25 cellular contexts compared by ENCODE assay signal in genomic region chr6:157604816-157605215, GRCh38.
DNase-seq lines count a peak whose midpoint lies in the region; ATAC-seq and TF ChIP-seq lines count a peak whose summit lies in the region.
"Had no signal": no experiment of that assay in that cellular context is flagged by ENCODE, and none has a peak within 500 bp of the region (broad histone marks: within the 10 kb centered on the region; RNA-seq: fewer than 3 reads in every experiment).

No MANE protein-coding gene starts in this region.

- CTCF ChIA-PET in CD8-positive, alpha-beta T cell (lab: Charles Lee) = interaction anchor here (1.3 kb wide), 1 partner anchor 290 kb away, joined by 4 read pairs; no protein-coding TSS in a partner anchor

- POLR2A ChIA-PET in CD8-positive, alpha-beta T cell (lab: Charles Lee) = no interaction called here

- H3K36me3 ChIP-seq in esophagus squamous epithelium = no peaks in the 10 kb centered on the region
- H3K36me3 ChIP-seq in CD8-positive, alpha-beta T cell (ENCODE audit: insufficient read depth, low read length) = no peaks in the 10 kb centered on the region
- H3K36me3 ChIP-seq: SJSA1 had no signal

- TF ChIP-seq CTCF in HFFc6 (IDR thresholded peaks at IDR 0.05) (no peak), esophagus squamous epithelium (IDR thresholded peaks at IDR 0.05) (no peak)
- no peak for TF ChIP-seq CTCF in CD8-positive, alpha-beta T cell (IDR thresholded peaks at IDR 0.05)

- H3K4me1 ChIP-seq in esophagus squamous epithelium = no peaks in the 10 kb centered on the region
- no peaks in the 10 kb centered on the region for H3K4me1 ChIP-seq in CD8-positive, alpha-beta T cell (ENCODE audit: insufficient read depth, low read length)
- H3K4me1 ChIP-seq: Caco-2 had no signal

- H3K4me3 Mint-ChIP-seq in HFFc6 = no peak overlapping the region
- no peak overlapping the region for H3K4me3 Mint-ChIP-seq in stimulated activated memory B cell treated with anti-CD40 and anti-IgM and Interleukin-4, amounts not matched to agents 10 μg/mL and 1 μg/mL and 100 μg/mL, for 72 hours
- H3K4me3 Mint-ChIP-seq in CD8-positive, alpha-beta T cell = no peak overlapping the region
- H3K4me3 Mint-ChIP-seq: CD4-positive, alpha-beta memory T cell; H9 had no signal

- no peaks in the 10 kb centered on the region for H3K27me3 ChIP-seq in esophagus squamous epithelium
- H3K27me3 ChIP-seq in CD8-positive, alpha-beta T cell (ENCODE audit: insufficient read depth, low read length) = no peaks in the 10 kb centered on the region
- H3K27me3 ChIP-seq: SJSA1 had no signal

- peaks cover 3% of the 10 kb centered on the region; the same call in 1 of the 2 replicates for H3K27me3 Mint-ChIP-seq in HFFc6 (ENCODE audit: insufficient read depth)
- H3K27me3 Mint-ChIP-seq in stimulated activated memory B cell treated with anti-CD40 and anti-IgM and Interleukin-4, amounts not matched to agents 10 μg/mL and 1 μg/mL and 100 μg/mL, for 72 hours = no peaks in the 10 kb centered on the region
- no peaks in the 10 kb centered on the region for H3K27me3 Mint-ChIP-seq in CD8-positive, alpha-beta T cell (ENCODE audit: low read depth)
- H3K27me3 Mint-ChIP-seq: CD4-positive, alpha-beta memory T cell had no signal

- no peaks in the 10 kb centered on the region for H3K9me3 ChIP-seq in esophagus squamous epithelium
- no peaks in the 10 kb centered on the region for H3K9me3 ChIP-seq in CD8-positive, alpha-beta T cell (ENCODE audit: low read length)
- H3K9me3 ChIP-seq: Caco-2, SJSA1 had no signal

- no peak overlapping the region for H3K27ac Mint-ChIP-seq in HFFc6
- peak overlapping the region; percentile 75 for H3K27ac Mint-ChIP-seq in stimulated activated memory B cell treated with anti-CD40 and anti-IgM and Interleukin-4, amounts not matched to agents 10 μg/mL and 1 μg/mL and 100 μg/mL, for 72 hours
- no peak overlapping the region for H3K27ac Mint-ChIP-seq in CD8-positive, alpha-beta T cell
- H3K27ac Mint-ChIP-seq: CD4-positive, alpha-beta memory T cell had no signal

- ATAC-seq in stimulated activated memory B cell treated with anti-CD40 and anti-IgM and Interleukin-4, amounts not matched to agents 10 μg/mL and 1 μg/mL and 100 μg/mL, for 72 hours = no peak
- no peak for ATAC-seq in CD8-positive, alpha-beta T cell
- ATAC-seq: K562 had no signal

- no peaks in the 10 kb centered on the region for H3K4me1 Mint-ChIP-seq in HFFc6 (ENCODE audit: low read depth)
- H3K4me1 Mint-ChIP-seq in stimulated activated memory B cell treated with anti-CD40 and anti-IgM and Interleukin-4, amounts not matched to agents 10 μg/mL and 1 μg/mL and 100 μg/mL, for 72 hours = peaks cover 69% of the 10 kb centered on the region
- H3K4me1 Mint-ChIP-seq in CD8-positive, alpha-beta T cell (ENCODE audit: low read depth) = no peaks in the 10 kb centered on the region
- H3K4me1 Mint-ChIP-seq: CD4-positive, alpha-beta memory T cell had no signal

- TF ChIP-seq POLR2A in esophagus squamous epithelium (IDR thresholded peaks at IDR 0.05) = no peak

- H3K27ac ChIP-seq in esophagus squamous epithelium = no peak overlapping the region
- no peak overlapping the region for H3K27ac ChIP-seq in CD8-positive, alpha-beta T cell (ENCODE audit: low read depth, low read length)
- H3K27ac ChIP-seq: 22Rv1, SJSA1 had no signal

- no peaks in the 10 kb centered on the region for H3K36me3 Mint-ChIP-seq in HFFc6 (ENCODE audit: low read depth)
- peaks cover 34% of the 10 kb centered on the region for H3K36me3 Mint-ChIP-seq in stimulated activated memory B cell treated with anti-CD40 and anti-IgM and Interleukin-4, amounts not matched to agents 10 μg/mL and 1 μg/mL and 100 μg/mL, for 72 hours
- no peaks in the 10 kb centered on the region for H3K36me3 Mint-ChIP-seq in CD8-positive, alpha-beta T cell
- H3K36me3 Mint-ChIP-seq: CD4-positive, alpha-beta memory T cell had no signal

- 31 to 56% methylated on average over 1 to 2 of the region's 2 CpGs for WGBS in esophagus squamous epithelium, 2 donors

- intact Hi-C loops in esophagus squamous epithelium (cut with DNase I) = no loop called here
- intact Hi-C loops in CD8-positive, alpha-beta T cell (cut with DNase I, micrococcal nuclease) = no loop called here

- peak; percentile 22 for DNase-seq in AG08395 (ENCODE audit: low spot score)
- DNase-seq in HFFc6 = peak; percentile 5
- peak; percentile 48 for DNase-seq in fibroblast of peridontal ligament (ENCODE audit: extremely low read depth)
- DNase-seq in DMS153 (lab: John Stamatoyannopoulos, UW) = no peak
- DNase-seq in esophagus squamous epithelium (lab: John Stamatoyannopoulos, UW) = no peak
- DNase-seq in CD8-positive, alpha-beta T cell = no peak
- DNase-seq: AML-193; C1 segment of cervical spinal cord; Caco-2; CD4-positive, alpha-beta memory T cell; DMS79; EL; GDM1; H9; Kasumi-1; MV-4-11; NCI-H1694; NCI-H2029 treated with DMSO at 0.1 percent for 48 hours; NCI-H446 treated with DMSO at 0.1 percent for 48 hours; Right ventricle myocardium superior; RPMI8226 had no signal

- no peaks in the 10 kb centered on the region for H3K9me3 Mint-ChIP-seq in HFFc6
- H3K9me3 Mint-ChIP-seq in stimulated activated memory B cell treated with anti-CD40 and anti-IgM and Interleukin-4, amounts not matched to agents 10 μg/mL and 1 μg/mL and 100 μg/mL, for 72 hours = no peaks in the 10 kb centered on the region
- no peaks in the 10 kb centered on the region for H3K9me3 Mint-ChIP-seq in CD8-positive, alpha-beta T cell
- H3K9me3 Mint-ChIP-seq: CD4-positive, alpha-beta memory T cell; H9 had no signal

- H3K4me3 ChIP-seq in esophagus squamous epithelium = no peak overlapping the region
- H3K4me3 ChIP-seq in CD8-positive, alpha-beta T cell (ENCODE audit: low read depth, low read length) = no peak overlapping the region
- H3K4me3 ChIP-seq: K562, SJSA1 had no signal

Comparison
In these comparisons a context has a peak if more than half of its experiments do, and no peak if none do; other contexts are left out.
1. DNase-seq: peak in AG08395 (single experiment), HFFc6 (single experiment) and fibroblast of peridontal ligament (single experiment); none in DMS153 (single experiment), esophagus squamous epithelium (single experiment) and CD8-positive, alpha-beta T cell (0 of 7).